ENCODE assay signal across 24 cellular contexts in genomic region chr12:25293596-25293995, GRCh38.
"Had no signal": no experiment of that assay in that cellular context is flagged by ENCODE, and none has a peak within 500 bp of the region (broad histone marks: within the 10 kb centered on the region; RNA-seq: fewer than 3 reads in every experiment).

No MANE protein-coding gene starts in this region.

- DNase-seq: activated B cell treated with CpG ODN at 0.5 μM for 24 hours; activated CD4-positive, alpha-beta T cell treated with anti-CD3 and anti-CD28 coated beads for 1 hour; activated CD4-positive, alpha-beta T cell treated with anti-CD3 and anti-CD28 coated beads, Interleukin-2, amount 10 ng/mL, durations not matched to agents 24 days and 14 days; activated CD4-positive, alpha-beta T cell treated with anti-CD3 and anti-CD28 coated beads, Interleukin-2, amount 50 U/mL, for 48 hours; activated CD8-positive, alpha-beta memory T cell treated with anti-CD3 and anti-CD28 coated beads, Interleukin-2, amount 10 ng/mL, durations not matched to agents 7 days and 5 days; activated effector memory CD4-positive, alpha-beta T cell treated with anti-CD3 and anti-CD28 coated beads, Interleukin-2, amount 50 U/mL, for 16 hours; activated naive CD4-positive, alpha-beta T cell treated with Interleukin-2 at 50 U/mL for 16 hours; activated T-cell treated with anti-CD3 and anti-CD28 coated beads, Interleukin-2, amount 50 U/mL, for 4 hours; amygdala; brain microvascular endothelial cell; MG63; MV-4-11; NCI-H1092 treated with DMSO at 0.1 percent for 48 hours; NCI-H1436 treated with DMSO at 0.1 percent for 48 hours; NCI-H187; NCI-H2081; NCI-H2171; NCI-H2227 treated with DMSO at 0.1 percent for 48 hours; PC-3; SHP77 had no signal

- H3K27me3 Mint-ChIP-seq: activated B cell treated with CpG ODN at 0.5 μM for 24 hours; activated CD8-positive, alpha-beta memory T cell treated with anti-CD3 and anti-CD28 coated beads, Interleukin-2, amount 10 ng/mL, durations not matched to agents 7 days and 5 days; activated naive CD8-positive, alpha-beta T cell had no signal

- H3K4me1 ChIP-seq: SJSA1 had no signal

- H3K4me3 Mint-ChIP-seq: activated B cell treated with CpG ODN at 0.5 μM for 24 hours; activated CD4-positive, alpha-beta T cell treated with anti-CD3 and anti-CD28 coated beads, Interleukin-2, amount 10 ng/mL, durations not matched to agents 24 days and 14 days; activated CD8-positive, alpha-beta memory T cell treated with anti-CD3 and anti-CD28 coated beads, Interleukin-2, amount 10 ng/mL, durations not matched to agents 7 days and 5 days; activated naive CD8-positive, alpha-beta T cell; activated T-cell treated with anti-CD3 and anti-CD28 coated beads, Interleukin-2, amount 50 U/mL, for 4 hours; T-helper 1 cell treated with Interleukin-12 subunit alpha and Interleukin-12 subunit beta and Interleukin-4 antibody, amounts not matched to agents 30 μg/mL and 1 μg/mL, for 36 hours had no signal

- H3K27ac ChIP-seq: brain microvascular endothelial cell, cardiac muscle cell, SJSA1 had no signal

- H3K4me3 ChIP-seq: cardiac muscle cell, MG63, SJSA1 had no signal

- H3K36me3 ChIP-seq: brain microvascular endothelial cell, cardiac muscle cell, MG63, SJSA1 had no signal

- H3K27me3 ChIP-seq: brain microvascular endothelial cell, cardiac muscle cell, MG63, SJSA1 had no signal

- H3K9me3 ChIP-seq: MG63, SJSA1 had no signal

- H3K27ac Mint-ChIP-seq: activated B cell treated with CpG ODN at 0.5 μM for 24 hours; activated CD4-positive, alpha-beta T cell treated with anti-CD3 and anti-CD28 coated beads, Interleukin-2, amount 10 ng/mL, durations not matched to agents 24 days and 14 days; activated CD8-positive, alpha-beta memory T cell treated with anti-CD3 and anti-CD28 coated beads, Interleukin-2, amount 10 ng/mL, durations not matched to agents 7 days and 5 days; activated naive CD8-positive, alpha-beta T cell; T-helper 1 cell treated with Interleukin-12 subunit alpha and Interleukin-12 subunit beta and Interleukin-4 antibody, amounts not matched to agents 30 μg/mL and 1 μg/mL, for 36 hours had no signal
